Comparison of ENCODE assay signal across 9 cellular contexts in genomic region chr9:74499111-74499601, GRCh38. TPM values are rescaled to one million over a fixed set of nuclear protein-coding genes. Genes with fewer than 3 reads are reported as not detected.
DNase-seq lines count a peak whose midpoint lies in the region; ATAC-seq and TF ChIP-seq lines count a peak whose summit lies in the region.
"Had no signal": no experiment of that assay in that cellular context is flagged by ENCODE, and none has a peak within 500 bp of the region (broad histone marks: within the 10 kb centered on the region; RNA-seq: fewer than 3 reads in every experiment).

No MANE protein-coding gene starts in this region.

- TF ChIP-seq EP300 in SK-N-SH (IDR thresholded peaks at IDR 0.05; ENCODE audit: borderline replicate concordance in 1 of 2, low read depth in 1 of 2, low read length in 1 of 2) = no peak

- no peaks in the 10 kb centered on the region for H3K36me3 Mint-ChIP-seq in immature natural killer cell

- H3K9me3 ChIP-seq in SK-N-SH (no peaks in the 10 kb centered on the region), stomach smooth muscle (ENCODE audit: control insufficient read depth in 2 of 2, low read length in 2 of 2) (no peaks in the 10 kb centered on the region)

- peak overlapping the region; percentile 79 to 100 (median 86) for H3K4me3 Mint-ChIP-seq in immature natural killer cell

- 2% methylated on average over 15 of the region's 19 CpGs for WGBS in SK-N-SH (ENCODE audit: low lambda C conversion rate)

- H3K4me1 ChIP-seq in SK-N-SH (ENCODE audit: control insufficient read depth in 1 of 2, insufficient read depth in 2 of 2, low read depth in 1 of 2, low read length in 1 of 2) (peaks cover 0 to 4% of the 10 kb centered on the region in 2 experiments; a peak in 2 of 4 replicates), stomach smooth muscle (ENCODE audit: control insufficient read depth, insufficient read depth, low read length) (peaks cover 29% of the 10 kb centered on the region)

- peak overlapping the region; percentile 60; the same call in 1 of the 2 replicates for H3K4me2 ChIP-seq in SK-N-SH

- no peaks in the 10 kb centered on the region for H3F3A ChIP-seq in SK-N-SH (replicated peaks; ENCODE audit: insufficient read depth)

- H3K36me3 ChIP-seq in SK-N-SH (replicated peaks in 1 of 2; ENCODE audit: control insufficient read depth in 1 of 2, insufficient read depth in 2 of 2, low read length in 1 of 2) = no peaks in the 10 kb centered on the region
- no peaks in the 10 kb centered on the region for H3K36me3 ChIP-seq in stomach smooth muscle (ENCODE audit: control insufficient read depth in 2 of 2, insufficient read depth in 2 of 2, low read length in 2 of 2)

- H3K27ac Mint-ChIP-seq in immature natural killer cell = no peak overlapping the region

- no peak for TF ChIP-seq CTCF in SK-N-SH (IDR thresholded peaks at IDR 0.05)

- no peak overlapping the region for H2AFZ ChIP-seq in SK-N-SH (ENCODE audit: low read depth)

- CTCF ChIA-PET in SK-N-SH (lab: Yijun Ruan, JAX) = interaction anchor here (0.6 to 2.5 kb wide), 7 partner anchors 34 to 268 kb away, joined by 3 to 16 read pairs (median 4); no protein-coding TSS in a partner anchor

- DNase-seq in SK-N-SH (peak; percentile 58), amniotic epithelial cell (ENCODE audit: low read depth) (peak; percentile 65), immature natural killer cell (peak in 1 of 3 donors; percentile 9), amniotic stem cell (lab: John Stamatoyannopoulos, UW) (no peak), NCI-H82 treated with DMSO at 0.1 percent for 48 hours (lab: John Stamatoyannopoulos, UW; ENCODE audit: unreplicated experiment) (no peak)
- DNase-seq: stimulated activated CD4-positive, alpha-beta T cell treated with anti-CD3 and anti-CD28 coated beads, Interleukin-4, amount 100 ng/mL, for 1 hour had no signal

- POLR2A ChIA-PET in SK-N-SH (lab: Yijun Ruan, JAX) = interaction anchor here (2.0 kb wide), 1 partner anchor 70 kb away, joined by 9 read pairs; no protein-coding TSS in a partner anchor

- H3K9me3 Mint-ChIP-seq in immature natural killer cell = peaks cover 0 to 3% (median 0%) of the 10 kb centered on the region in 6 donors

- H3K27me3 ChIP-seq in SK-N-SH (ENCODE audit: insufficient read depth) (peaks cover 53% of the 10 kb centered on the region), stomach smooth muscle (ENCODE audit: control insufficient read depth in 1 of 2, insufficient read depth in 2 of 2, low read length in 2 of 2) (peaks cover 21 to 31% of the 10 kb centered on the region in 2 donors)

- H3K4me1 Mint-ChIP-seq in immature natural killer cell = peaks cover 38 to 48% of the 10 kb centered on the region in 2 donors

- no peak overlapping the region for H3K9ac ChIP-seq in SK-N-SH
- H3K9ac ChIP-seq in stomach smooth muscle (ENCODE audit: low read length in 2 of 2) = no peak overlapping the region

- no peaks in the 10 kb centered on the region for H3K9me2 ChIP-seq in SK-N-SH

- H3K27ac ChIP-seq in SK-N-SH (ENCODE audit: low read depth in 2 of 2, low read length in 1 of 2) (peak overlapping the region in 1 of 2 experiments; percentile 71; a peak in 1 of 4 replicates), stomach smooth muscle (ENCODE audit: low read length) (no peak overlapping the region)

- peaks cover 22 to 27% (median 27%) of the 10 kb centered on the region in 3 donors for H3K27me3 Mint-ChIP-seq in immature natural killer cell (ENCODE audit: low read depth in 3 of 3)

- no peaks in the 10 kb centered on the region for H3K79me2 ChIP-seq in SK-N-SH (ENCODE audit: insufficient read depth)

- H3K4me3 ChIP-seq in SK-N-SH (ENCODE audit: low read depth in 2 of 2, low read length in 1 of 2) (peak overlapping the region; percentile 55 to 78), stomach smooth muscle (ENCODE audit: low read length in 2 of 2) (peak overlapping the region; percentile 55 to 88)

- ATAC-seq in SK-N-SH treated with all-trans-retinoic acid at 6 μM for 48 hours (no peak), HG02798 (IDR thresholded peaks at IDR 0.05; ENCODE audit: poor library complexity, unreplicated experiment) (no peak)

- TF ChIP-seq RAD21 in SK-N-SH (IDR thresholded peaks at IDR 0.05; ENCODE audit: low read length) = no peak

- H4K20me1 ChIP-seq in SK-N-SH (ENCODE audit: insufficient read depth) = no peaks in the 10 kb centered on the region

TF ChIP-seq in SK-N-SH, 30 proteins besides CTCF, POLR2A, EP300 and RAD21:
- TF ChIP-seq GATA2 (CRISPR knock-in tag; IDR thresholded peaks at IDR 0.05) = peak; percentile 36
- TF ChIP-seq FOSL2 (IDR thresholded peaks at IDR 0.05; ENCODE audit: borderline replicate concordance, low read depth) = no peak

TF ChIP-seq in SK-N-SH treated with all-trans-retinoic acid at 6 μM for 48 hours, 23 proteins besides CTCF, POLR2A, EP300 and RAD21:
- no peak for TF ChIP-seq ZNF565 (CRISPR knock-in tag; conservative IDR thresholded peaks at IDR 0.05; ENCODE audit: low read depth)
- no peak for TF ChIP-seq GLIS3 (CRISPR knock-in tag; IDR thresholded peaks at IDR 0.05)
- TF ChIP-seq SNAI2 (CRISPR knock-in tag; IDR thresholded peaks at IDR 0.05) = no peak

RNA-seq across cellular contexts. Expression of gene RORB, which starts 2.0 kb away (rescaled TPM):
- polyA plus RNA-seq in SK-N-SH (2012; rRNA removed) = 0.13 and 0.47 TPM in 2 replicates
- 0.37 and 0.72 TPM in 2 replicates for polyA plus RNA-seq in SK-N-SH (2012; cell fraction: cytosol; rRNA removed)
- 0.19 and 0.22 TPM in 2 replicates for polyA plus RNA-seq in SK-N-SH (2012; cell fraction: nucleus; rRNA removed)
- under 1 TPM in 2 of 3 donors, not detected in 1; 0.26 to 0.53 TPM for polyA plus RNA-seq in immature natural killer cell

Comparison
In these comparisons a context has a peak if more than half of its experiments do, and no peak if none do; other contexts are left out.
1. DNase-seq: peak in SK-N-SH (single experiment) and amniotic epithelial cell (single experiment); none in amniotic stem cell (single experiment) and NCI-H82 treated with DMSO at 0.1 percent for 48 hours (single experiment).